ENCODE assay signal across 9 cellular contexts in genomic region chr5:2627867-2628266, GRCh38.
"Had no signal": no experiment of that assay in that cellular context is flagged by ENCODE, and none has a peak within 500 bp of the region (broad histone marks: within the 10 kb centered on the region; RNA-seq: fewer than 3 reads in every experiment).

No MANE protein-coding gene starts in this region.

- H3K27ac Mint-ChIP-seq: GM23338, HFFc6 had no signal

- H3K9me3 Mint-ChIP-seq: GM23338 had no signal

- H3K9ac ChIP-seq: GM23248 had no signal

- H3K9me3 ChIP-seq: HAP-1 had no signal

- H3K36me3 ChIP-seq: HAP-1 had no signal

- H3K4me2 ChIP-seq: GM23338 had no signal

- H3K4me1 ChIP-seq: HAP-1 had no signal

- DNase-seq: GM23248, GOT3, H7, H9, HCEC 1CT, HFFc6 had no signal

- H3K27ac ChIP-seq: GM23248 had no signal

- ATAC-seq: GM23338, HCT116 had no signal

- H3K4me3 ChIP-seq: GM23248, GM23338, HAP-1 had no signal

- H3K4me3 Mint-ChIP-seq: GM23338, H9, HFFc6 had no signal

- H2AFZ ChIP-seq: GM23248, GM23338 had no signal

- H3K4me1 Mint-ChIP-seq: GM23338 had no signal
